Comparison of ENCODE assay signal across 8 cellular contexts in the genomic region with DNA sequence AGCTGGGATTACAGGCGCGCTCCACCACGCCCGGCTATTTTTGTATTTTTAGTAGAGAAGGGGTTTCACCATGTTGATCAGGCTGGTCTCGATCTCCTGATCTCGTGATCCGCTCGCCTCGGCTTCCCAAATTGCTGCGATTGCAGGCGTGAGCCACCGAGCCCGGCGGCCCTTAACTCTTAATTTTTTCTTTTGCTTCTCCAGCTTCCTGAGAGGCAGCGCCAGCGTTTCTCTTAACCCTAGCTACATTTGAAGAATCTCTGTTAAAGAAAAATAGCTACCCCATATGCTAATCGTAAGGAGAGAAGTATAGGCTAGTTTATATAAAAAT. TPM values are rescaled to one million over a fixed set of nuclear protein-coding genes. Genes with fewer than 3 reads are reported as not detected.
DNase-seq lines count a peak whose midpoint lies in the region; ATAC-seq and TF ChIP-seq lines count a peak whose summit lies in the region.

No MANE protein-coding gene starts in this region.

- peak overlapping the region; percentile 95 for H3K4me3 ChIP-seq in choroid plexus epithelial cell (ENCODE audit: low read depth, low read length)

- peaks cover 22 to 26% of the 10 kb centered on the region in 2 donors for H3K4me1 Mint-ChIP-seq in natural killer cell treated with Interleukin-12 subunit alpha and Interleukin-12 subunit beta and Interleukin-15 and Interleukin-18, amount 100 ng/mL, for 72 hours (ENCODE audit: low read depth in 2 of 2)

- no peaks in the 10 kb centered on the region for H3K36me3 Mint-ChIP-seq in natural killer cell treated with Interleukin-12 subunit alpha and Interleukin-12 subunit beta and Interleukin-15 and Interleukin-18, amount 100 ng/mL, for 72 hours

- H3K4me3 Mint-ChIP-seq in natural killer cell treated with Interleukin-12 subunit alpha and Interleukin-12 subunit beta and Interleukin-15 and Interleukin-18, amount 100 ng/mL, for 72 hours: peak overlapping the region; percentile 88

- H3K27ac Mint-ChIP-seq in natural killer cell treated with Interleukin-12 subunit alpha and Interleukin-12 subunit beta and Interleukin-15 and Interleukin-18, amount 100 ng/mL, for 72 hours: peak overlapping the region; percentile 79 to 93

- ATAC-seq in HG03342 (IDR thresholded peaks at IDR 0.05; ENCODE audit: unreplicated experiment) (peak; percentile 1), HG03439 (IDR thresholded peaks at IDR 0.05; ENCODE audit: unreplicated experiment) (no peak), GM18861 (IDR thresholded peaks at IDR 0.05; ENCODE audit: unreplicated experiment) (no peak)
- ATAC-seq in natural killer cell treated with Interleukin-12 subunit alpha and Interleukin-12 subunit beta and Interleukin-15 and Interleukin-18, amount 100 ng/mL, for 72 hours: no peak

- peak overlapping the region; percentile 95 for H3K27ac ChIP-seq in C4-2B

- H3K27me3 Mint-ChIP-seq in natural killer cell treated with Interleukin-12 subunit alpha and Interleukin-12 subunit beta and Interleukin-15 and Interleukin-18, amount 100 ng/mL, for 72 hours: no peaks in the 10 kb centered on the region

- DNase-seq in choroid plexus epithelial cell (ENCODE audit: low read depth) (no peak), middle frontal gyrus (ENCODE audit: extremely low spot score, low spot score) (no peak), NCI-H1417 (lab: John Stamatoyannopoulos, UW) (no peak)
- no peak for DNase-seq in natural killer cell treated with Interleukin-12 subunit alpha and Interleukin-12 subunit beta and Interleukin-15 and Interleukin-18, amount 100 ng/mL, for 72 hours (ENCODE audit: low spot score)

- no peaks in the 10 kb centered on the region for H3K9me3 Mint-ChIP-seq in natural killer cell treated with Interleukin-12 subunit alpha and Interleukin-12 subunit beta and Interleukin-15 and Interleukin-18, amount 100 ng/mL, for 72 hours

- TF ChIP-seq CTCF in C4-2B (conservative IDR thresholded peaks at IDR 0.05) (no peak), choroid plexus epithelial cell (conservative IDR thresholded peaks at IDR 0.05; ENCODE audit: low read depth, low read length) (no peak)

RNA-seq across cellular contexts. Expression of a gene that starts 0.5 kb away (rescaled TPM):
- 10 to 100 TPM; 57.4 to 59.5 TPM for total RNA-seq in natural killer cell treated with Interleukin-12 subunit alpha and Interleukin-12 subunit beta and Interleukin-15 and Interleukin-18, amount 100 ng/mL, for 72 hours
